Comparison of ENCODE assay signal across 9 cellular contexts in genomic region chr13:30978981-30979956, GRCh38. TPM values are rescaled to one million over a fixed set of nuclear protein-coding genes. Genes with fewer than 3 reads are reported as not detected.
DNase-seq lines count a peak whose midpoint lies in the region; ATAC-seq and TF ChIP-seq lines count a peak whose summit lies in the region.
"Had no signal": no experiment of that assay in that cellular context is flagged by ENCODE, and none has a peak within 500 bp of the region (broad histone marks: within the 10 kb centered on the region; RNA-seq: fewer than 3 reads in every experiment).

No MANE protein-coding gene starts in this region.

- no peak for ATAC-seq in GM18907 (IDR thresholded peaks at IDR 0.05; ENCODE audit: unreplicated experiment)
- ATAC-seq: T-cell had no signal

- intact Hi-C loops in ascending aorta (cut with DNase I) = loop anchor here (5.0 to 10.0 kb wide), 4 partner anchors 117 to 362 kb away; partner anchors contain the start of gene USPL1

- peaks cover 0 to 14% of the 10 kb centered on the region in 2 donors for H3K4me1 ChIP-seq in ascending aorta

- TF ChIP-seq CTCF in GM12875 (IDR thresholded peaks at IDR 0.05; ENCODE audit: borderline replicate concordance, insufficient read depth, low read depth, low read length) (peak; percentile 88), ascending aorta (IDR thresholded peaks at IDR 0.05) (peak in 1 of 3 experiments; percentile 44)

- H3K4me3 ChIP-seq in GM12875 (ENCODE audit: low read depth, low read length) = no peak overlapping the region
- H3K4me3 ChIP-seq in ascending aorta = no peak overlapping the region

- no peaks in the 10 kb centered on the region for H3K9me3 ChIP-seq in ascending aorta

- peak; percentile 33 for DNase-seq in NCI-H748 treated with DMSO at 0.1 percent for 48 hours (lab: John Stamatoyannopoulos, UW)
- DNase-seq in activated gamma-delta T cell (lab: John Stamatoyannopoulos, UW) = peak; percentile 5
- DNase-seq in iPS DF 4.7 (ENCODE audit: extremely low read depth, low spot score) = peak; percentile 69
- DNase-seq in stimulated activated CD8-positive, alpha-beta memory T cell treated with anti-CD3 and anti-CD28 coated beads, Interleukin-12 subunit alpha, Interleukin-12 subunit beta, amount 100 ng/mL, for 24 hours (ENCODE audit: extremely low read depth) = peak; percentile 7
- no peak for DNase-seq in NCI-H2196 (lab: John Stamatoyannopoulos, UW; ENCODE audit: unreplicated experiment)
- DNase-seq in ascending aorta (ENCODE audit: low spot score in 2 of 2) = no peak

- H3K27me3 ChIP-seq in ascending aorta = no peaks in the 10 kb centered on the region

- H3K27ac ChIP-seq in ascending aorta = no peak overlapping the region

- no peaks in the 10 kb centered on the region for H3K36me3 ChIP-seq in ascending aorta

RNA-seq across cellular contexts. Expression of gene TEX26, which starts 46.8 kb away (rescaled TPM):
- not detected for total RNA-seq in ascending aorta
- total RNA-seq: T-cell had no signal

Comparison
In these comparisons a context has a peak if more than half of its experiments do, and no peak if none do; other contexts are left out.
1. DNase-seq: peak in NCI-H748 treated with DMSO at 0.1 percent for 48 hours (single experiment), activated gamma-delta T cell (single experiment), iPS DF 4.7 (single experiment) and stimulated activated CD8-positive, alpha-beta memory T cell treated with anti-CD3 and anti-CD28 coated beads, Interleukin-12 subunit alpha, Interleukin-12 subunit beta, amount 100 ng/mL, for 24 hours (single experiment); none in NCI-H2196 (single experiment) and ascending aorta (0 of 2).